Comparison of ENCODE assay signal across 22 cellular contexts in genomic region chr9:95820076-95820475, GRCh38.
"Had no signal": no experiment of that assay in that cellular context is flagged by ENCODE, and none has a peak within 500 bp of the region (broad histone marks: within the 10 kb centered on the region; RNA-seq: fewer than 3 reads in every experiment).

No MANE protein-coding gene starts in this region.

- H3K9me3 ChIP-seq: body of pancreas, heart right ventricle, right lobe of liver, tibial artery had no signal

- H3K4me1 ChIP-seq: body of pancreas, right lobe of liver had no signal

- H3K4me3 ChIP-seq: body of pancreas, cardiac muscle cell, heart right ventricle, right lobe of liver, skin epidermis, tibial artery had no signal

- H3K27ac ChIP-seq: body of pancreas, cardiac muscle cell, heart right ventricle, right lobe of liver, skin epidermis, tibial artery had no signal

- H3K36me3 ChIP-seq: cardiac muscle cell, heart right ventricle, right lobe of liver had no signal

- ATAC-seq: activated CD8-positive, alpha-beta memory T cell treated with anti-CD3 and anti-CD28 coated beads, Interleukin-2, amount 10 ng/mL, durations not matched to agents 7 days and 5 days; activated naive CD8-positive, alpha-beta T cell treated with anti-CD3 and anti-CD28 coated beads, Interleukin-2, amount 50 U/mL, for 24 hours; body of pancreas; heart right ventricle; left cardiac atrium; right lobe of liver; stimulated activated naive CD8-positive, alpha-beta T cell treated with anti-CD3 and anti-CD28 coated beads, Interleukin-15, amount 100 ng/mL, for 72 hours had no signal

- H3K27me3 ChIP-seq: body of pancreas, cardiac muscle cell, heart right ventricle, right lobe of liver, tibial artery had no signal

- DNase-seq: activated B cell treated with CpG ODN at 0.5 μM for 24 hours; activated CD4-positive, alpha-beta memory T cell treated with anti-CD3 and anti-CD28 coated beads for 36 hours; activated CD4-positive, alpha-beta T cell treated with anti-CD3 and anti-CD28 coated beads for 48 hours; activated CD8-positive, alpha-beta memory T cell treated with anti-CD3 and anti-CD28 coated beads, Interleukin-2, amount 10 ng/mL, durations not matched to agents 7 days and 5 days; activated gamma-delta T cell; activated naive CD4-positive, alpha-beta T cell treated with anti-CD3 and anti-CD28 coated beads, Interleukin-2, amount 50 U/mL, for 16 hours; activated naive CD8-positive, alpha-beta T cell treated with anti-CD3 and anti-CD28 coated beads, Interleukin-2, amount 50 U/mL, for 24 hours; activated T-cell treated with anti-CD3 and anti-CD28 coated beads for 4 hours; body of pancreas; erythroblast; heart right ventricle; left cardiac atrium; naive B cell; nucleus accumbens; posterior cingulate gyrus; right lobe of liver; stimulated activated CD4-positive, alpha-beta T cell treated with anti-CD3 and anti-CD28 coated beads, Interleukin-1b, Interleukin-23, amount 100 ng/mL, for 48 hours; stimulated activated naive CD8-positive, alpha-beta T cell treated with anti-CD3 and anti-CD28 coated beads, Interleukin-15, amount 100 ng/mL, for 72 hours; T-helper 1 cell; tibial artery had no signal
